Comparison of ENCODE assay signal across 8 cellular contexts in genomic region chr20:63635431-63636141, GRCh38. TPM values are rescaled to one million over a fixed set of nuclear protein-coding genes. Genes with fewer than 3 reads are reported as not detected.
DNase-seq lines count a peak whose midpoint lies in the region; TF ChIP-seq lines count a peak whose summit lies in the region.

No MANE protein-coding gene starts in this region.

- 60% methylated on average over 15 of the region's 15 CpGs for WGBS in thyroid gland, 2 donors

- peaks cover 44% of the 10 kb centered on the region for H3K4me1 Mint-ChIP-seq in activated CD4-positive, alpha-beta T cell treated with anti-CD3 and anti-CD28 coated beads, Interleukin-2, amount 10 ng/mL, durations not matched to agents 24 days and 14 days
- peaks cover 63 to 69% of the 10 kb centered on the region in 2 donors for H3K4me1 Mint-ChIP-seq in immature natural killer cell

- intact Hi-C loops in activated CD4-positive, alpha-beta T cell treated with anti-CD3 and anti-CD28 coated beads, Interleukin-2, amount 10 ng/mL, durations not matched to agents 24 days and 14 days (cut with micrococcal nuclease) = loop anchor here (1.0 to 5.0 kb wide), 2 partner anchors 8 to 97 kb away; partner anchors contain the start of gene GMEB2
- intact Hi-C loops in thyroid gland (cut with DNase I) = no loop called here

- H3K36me3 ChIP-seq in thyroid gland = no peaks in the 10 kb centered on the region

- no peaks in the 10 kb centered on the region for H3K27me3 ChIP-seq in thyroid gland

- TF ChIP-seq CTCF in thyroid gland (IDR thresholded peaks at IDR 0.05) = no peak

- H3K27ac ChIP-seq in thyroid gland = peak overlapping the region; percentile 89 to 99 (median 95)

- H3K36me3 Mint-ChIP-seq in activated CD4-positive, alpha-beta T cell treated with anti-CD3 and anti-CD28 coated beads, Interleukin-2, amount 10 ng/mL, durations not matched to agents 24 days and 14 days (ENCODE audit: low read depth) = peaks cover 10% of the 10 kb centered on the region
- no peaks in the 10 kb centered on the region for H3K36me3 Mint-ChIP-seq in immature natural killer cell

- peak in 1 of 2 donors; percentile 35 for TF ChIP-seq POLR2A in thyroid gland (IDR thresholded peaks at IDR 0.05)

- H3K4me3 ChIP-seq in thyroid gland (replicated peaks in 1 of 3) = no peak overlapping the region

- H3K27ac Mint-ChIP-seq in activated CD4-positive, alpha-beta T cell treated with anti-CD3 and anti-CD28 coated beads, Interleukin-2, amount 10 ng/mL, durations not matched to agents 24 days and 14 days = peak overlapping the region; percentile 92
- peak overlapping the region; percentile 97 to 99 (median 98) for H3K27ac Mint-ChIP-seq in immature natural killer cell

- H3K9me3 ChIP-seq in thyroid gland = no peaks in the 10 kb centered on the region

- H3K9me3 Mint-ChIP-seq in activated CD4-positive, alpha-beta T cell treated with anti-CD3 and anti-CD28 coated beads, Interleukin-2, amount 10 ng/mL, durations not matched to agents 24 days and 14 days = no peaks in the 10 kb centered on the region
- H3K9me3 Mint-ChIP-seq in immature natural killer cell = no peaks in the 10 kb centered on the region

- H3K27me3 Mint-ChIP-seq in activated CD4-positive, alpha-beta T cell treated with anti-CD3 and anti-CD28 coated beads, Interleukin-2, amount 10 ng/mL, durations not matched to agents 24 days and 14 days = no peaks in the 10 kb centered on the region
- H3K27me3 Mint-ChIP-seq in immature natural killer cell (ENCODE audit: low read depth in 3 of 3) = peaks cover 12 to 15% (median 13%) of the 10 kb centered on the region in 3 donors

- DNase-seq in HT1080 (ENCODE audit: low read depth) (peak; percentile 40), immature natural killer cell (peak; percentile 89 to 90 (median 89)), thyroid gland (peak; percentile 93 to 94), kidney tubule cell (ENCODE audit: low spot score) (no peak), cortex of kidney (lab: John Stamatoyannopoulos, UW) (no peak), HPDE6-E6E7 (ENCODE audit: extremely low spot score) (no peak), NCI-H2227 treated with DMSO at 0.1 percent for 48 hours (lab: John Stamatoyannopoulos, UW) (no peak)
- DNase-seq in activated CD4-positive, alpha-beta T cell treated with anti-CD3 and anti-CD28 coated beads, Interleukin-2, amount 10 ng/mL, durations not matched to agents 24 days and 14 days = peak; percentile 92

- H3K4me3 Mint-ChIP-seq in activated CD4-positive, alpha-beta T cell treated with anti-CD3 and anti-CD28 coated beads, Interleukin-2, amount 10 ng/mL, durations not matched to agents 24 days and 14 days = peak overlapping the region; percentile 68
- H3K4me3 Mint-ChIP-seq in immature natural killer cell = peak overlapping the region; percentile 78 to 88 (median 81)

- peaks cover 54 to 64% of the 10 kb centered on the region in 2 donors for H3K4me1 ChIP-seq in thyroid gland

RNA-seq across cellular contexts. Expression of gene GMEB2, which starts 8.7 kb away (rescaled TPM):
- 18.3 and 22.0 TPM in 2 replicates for total RNA-seq in HT1080 (2014; rRNA removed; shearing (Covaris generic))
- 16.4 and 17.5 TPM in 2 replicates for polyA plus RNA-seq in HT1080 (2015; cell fraction: cytosol; rRNA removed)
- polyA plus RNA-seq in HT1080 (2015; cell fraction: nucleus; rRNA removed) = 25.3 and 27.7 TPM in 2 replicates
- 13.9 and 14.1 TPM in 2 replicates for total RNA-seq in activated CD4-positive, alpha-beta T cell treated with anti-CD3 and anti-CD28 coated beads, Interleukin-2, amount 10 ng/mL, durations not matched to agents 24 days and 14 days
- polyA plus RNA-seq in immature natural killer cell = 10 to 100 TPM in 1 of 3 donors, 1 to 10 TPM in 1, not detected in 1; 2.7 to 11.4 TPM
- 10 to 100 TPM; 23.1 to 34.9 (median 29.9) TPM for total RNA-seq in thyroid gland

RNA-seq across cellular contexts. Expression of gene STMN3, which starts 17.6 kb away (rescaled TPM):
- total RNA-seq in HT1080 (2014; rRNA removed; shearing (Covaris generic)) = 30.9 and 33.2 TPM in 2 replicates
- polyA plus RNA-seq in HT1080 (2015; cell fraction: cytosol; rRNA removed) = 60.5 and 67.9 TPM in 2 replicates
- 77.6 and 79.0 TPM in 2 replicates for polyA plus RNA-seq in HT1080 (2015; cell fraction: nucleus; rRNA removed)
- total RNA-seq in activated CD4-positive, alpha-beta T cell treated with anti-CD3 and anti-CD28 coated beads, Interleukin-2, amount 10 ng/mL, durations not matched to agents 24 days and 14 days = 9.7 and 10.7 TPM in 2 replicates
- polyA plus RNA-seq in immature natural killer cell = 1 to 10 TPM in 2 of 3 donors, under 1 TPM in 1; 0.36 to 1.6 (median 1.1) TPM
- total RNA-seq in thyroid gland = 10 to 100 TPM; 53.7 to 84.0 (median 66.1) TPM

RNA-seq across cellular contexts. Expression of gene RTEL1, which starts 22.5 kb away (rescaled TPM):
- total RNA-seq in HT1080 (2014; rRNA removed; shearing (Covaris generic)) = 13.1 and 19.3 TPM in 2 replicates
- polyA plus RNA-seq in HT1080 (2015; cell fraction: cytosol; rRNA removed) = 9.5 and 10.4 TPM in 2 replicates
- polyA plus RNA-seq in HT1080 (2015; cell fraction: nucleus; rRNA removed) = 42.3 and 42.4 TPM in 2 replicates
- total RNA-seq in activated CD4-positive, alpha-beta T cell treated with anti-CD3 and anti-CD28 coated beads, Interleukin-2, amount 10 ng/mL, durations not matched to agents 24 days and 14 days = 60.7 and 64.7 TPM in 2 replicates
- polyA plus RNA-seq in immature natural killer cell = 1 to 10 TPM in 2 of 3 donors, not detected in 1; 1.5 to 7.3 TPM
- total RNA-seq in thyroid gland = 10 to 100 TPM; 14.1 to 87.4 (median 54.2) TPM

Comparison
In these comparisons a context has a peak if more than half of its experiments do, and no peak if none do; other contexts are left out.
1. DNase-seq: peak in HT1080 (single experiment), activated CD4-positive, alpha-beta T cell treated with anti-CD3 and anti-CD28 coated beads, Interleukin-2, amount 10 ng/mL, durations not matched to agents 24 days and 14 days (single experiment), immature natural killer cell (3 of 3) and thyroid gland (2 of 2); none in kidney tubule cell (single experiment), cortex of kidney (single experiment), HPDE6-E6E7 (single experiment) and NCI-H2227 treated with DMSO at 0.1 percent for 48 hours (single experiment).